ENCODE assay signal across 8 cellular contexts in genomic region chr14:58297412-58297761, GRCh38. TPM values are rescaled to one million over a fixed set of nuclear protein-coding genes. Genes with fewer than 3 reads are reported as not detected.
DNase-seq lines count a peak whose midpoint lies in the region; ATAC-seq and TF ChIP-seq lines count a peak whose summit lies in the region.

No MANE protein-coding gene starts in this region.

- 0% methylated on average over 10 of the region's 10 CpGs for WGBS in body of pancreas, 2 donors

- H3K4me3 Mint-ChIP-seq in naive thymus-derived CD8-positive, alpha-beta T cell = no peak overlapping the region

- H3K4me1 Mint-ChIP-seq in naive thymus-derived CD8-positive, alpha-beta T cell = peaks cover 15 to 66% (median 49%) of the 10 kb centered on the region in 4 donors

- peaks cover 83% of the 10 kb centered on the region for H3K79me2 ChIP-seq in DOHH2 (ENCODE audit: control insufficient read depth, low read length)

- ATAC-seq in HG02642 (IDR thresholded peaks at IDR 0.05; ENCODE audit: poor library complexity, unreplicated experiment) (peak; percentile 1), body of pancreas (no peak)
- no peak for ATAC-seq in naive thymus-derived CD8-positive, alpha-beta T cell

- no peaks in the 10 kb centered on the region for H3K9me3 Mint-ChIP-seq in naive thymus-derived CD8-positive, alpha-beta T cell

- no peaks in the 10 kb centered on the region for H3K27me3 Mint-ChIP-seq in naive thymus-derived CD8-positive, alpha-beta T cell

- DNase-seq in body of pancreas = no peak
- DNase-seq in activated effector memory CD4-positive, alpha-beta T cell treated with anti-CD3 and anti-CD28 coated beads, Interleukin-2, amount 50 U/mL, for 16 hours = no peak
- DNase-seq in effector CD4-positive, alpha-beta T cell = no peak
- DNase-seq in GM19238 (ENCODE audit: insufficient read length, low spot score) = no peak
- DNase-seq in naive thymus-derived CD8-positive, alpha-beta T cell = no peak

- peak overlapping the region; percentile 65 for H3K4me2 ChIP-seq in DOHH2 (ENCODE audit: low read length)

- intact Hi-C loops in body of pancreas (cut with DNase I) = no loop called here

- H3K27me3 ChIP-seq in DOHH2 (ENCODE audit: control insufficient read depth, low read length) (no peaks in the 10 kb centered on the region), body of pancreas (no peaks in the 10 kb centered on the region), mononuclear cell (ENCODE audit: insufficient read depth, low read length) (no peaks in the 10 kb centered on the region)

- H3K9me3 ChIP-seq in DOHH2 (ENCODE audit: control insufficient read depth, insufficient read depth, low read length) (no peaks in the 10 kb centered on the region), body of pancreas (no peaks in the 10 kb centered on the region), mononuclear cell (ENCODE audit: low read depth, low read length) (no peaks in the 10 kb centered on the region)

- H3K27ac ChIP-seq in DOHH2 (ENCODE audit: low read depth, low read length) (peak overlapping the region; percentile 89), body of pancreas (peak overlapping the region; percentile 94 to 98 (median 96))

- H3K4me1 ChIP-seq in DOHH2 (ENCODE audit: control insufficient read depth, low read length) (peaks cover 16% of the 10 kb centered on the region), body of pancreas (peaks cover 16% of the 10 kb centered on the region), mononuclear cell (ENCODE audit: insufficient read depth, low read length) (peaks cover 33% of the 10 kb centered on the region)

- peaks cover 0 to 51% (median 26%) of the 10 kb centered on the region in 3 donors for H3K36me3 Mint-ChIP-seq in naive thymus-derived CD8-positive, alpha-beta T cell

- POLR2A ChIA-PET in naive thymus-derived CD8-positive, alpha-beta T cell (lab: Charles Lee) = interaction anchor here (0.5 to 3.7 kb wide), 17 partner anchors 10 to 1187 kb away, joined by 3 to 51 read pairs (median 5); partner anchors contain the start of genes ACTR10, JKAMP, KIAA0586 and L3HYPDH

- H3K4me3 ChIP-seq in DOHH2 (ENCODE audit: low read length) (peak overlapping the region; percentile 85), body of pancreas (peak overlapping the region; percentile 65), mononuclear cell (ENCODE audit: low read length) (peak overlapping the region; percentile 100)

- no peaks in the 10 kb centered on the region for H3F3A ChIP-seq in DOHH2 (ENCODE audit: control insufficient read depth, insufficient read depth)

- peaks cover 14% of the 10 kb centered on the region; the same call in 1 of the 2 replicates for H4K20me1 ChIP-seq in DOHH2 (ENCODE audit: control insufficient read depth, insufficient read depth, low read depth, low read length)

- no peak for TF ChIP-seq CTCF in DOHH2 (IDR thresholded peaks at IDR 0.05; ENCODE audit: low read depth, low read length, poor library complexity, severe bottlenecking)
- no peak for TF ChIP-seq CTCF in body of pancreas (IDR thresholded peaks at IDR 0.05)

- H3K36me3 ChIP-seq in DOHH2 (ENCODE audit: control insufficient read depth, low read length) (peaks cover 63% of the 10 kb centered on the region), body of pancreas (replicated peaks in 1 of 2; ENCODE audit: insufficient read depth in 1 of 2, low read depth in 2 of 2) (peaks cover 0 to 5% of the 10 kb centered on the region in 2 donors)

- TF ChIP-seq POLR2A in body of pancreas (IDR thresholded peaks at IDR 0.05) = no peak

- H3K9me2 ChIP-seq in DOHH2 (replicated peaks; ENCODE audit: control insufficient read depth, low read length) = no peaks in the 10 kb centered on the region

- no peak overlapping the region for H3K27ac Mint-ChIP-seq in naive thymus-derived CD8-positive, alpha-beta T cell

RNA-seq across cellular contexts. Expression of gene ARID4A, which starts 1.0 kb away (rescaled TPM):
- total RNA-seq in body of pancreas = 10 to 100 TPM; 23.6 to 28.3 TPM
- total RNA-seq in mononuclear cell = 58.0 TPM
- 10 to 100 TPM; 68.5 to 70.0 TPM for total RNA-seq in naive thymus-derived CD8-positive, alpha-beta T cell
- 10 to 100 TPM; 19.4 to 26.2 (median 25.8) TPM for polyA plus RNA-seq in naive thymus-derived CD8-positive, alpha-beta T cell

RNA-seq across cellular contexts. Expression of gene PSMA3, which starts 52.7 kb away (rescaled TPM):
- total RNA-seq in body of pancreas = 10 to 100 TPM; 59.7 to 77.0 TPM
- 70.7 TPM for total RNA-seq in mononuclear cell
- 100 to 1,000 TPM; 136 to 140 TPM for total RNA-seq in naive thymus-derived CD8-positive, alpha-beta T cell
- 100 to 1,000 TPM; 135 to 144 (median 142) TPM for polyA plus RNA-seq in naive thymus-derived CD8-positive, alpha-beta T cell
